In genomic region chr3:174377096-174377495, GRCh38 we compare ENCODE assay signal across 36 cellular contexts.
"Had no signal": no experiment of that assay in that cellular context is flagged by ENCODE, and none has a peak within 500 bp of the region (broad histone marks: within the 10 kb centered on the region; RNA-seq: fewer than 3 reads in every experiment).

No MANE protein-coding gene starts in this region.

- H3K9me3 ChIP-seq: ascending aorta had no signal

- H3K36me3 ChIP-seq: ascending aorta, cardiac muscle cell had no signal

- H3K4me1 Mint-ChIP-seq: activated B cell treated with CpG ODN at 0.5 μM for 24 hours; activated CD4-positive, alpha-beta T cell treated with anti-CD3 and anti-CD28 coated beads, Interleukin-2, amount 10 ng/mL, durations not matched to agents 24 days and 14 days; activated naive CD4-positive, alpha-beta T cell treated with anti-CD3 and anti-CD28 coated beads, Interleukin-2, amount 10 ng/mL, durations not matched to agents 7 days and 5 days; activated naive CD4-positive, alpha-beta T cell treated with anti-CD3 and anti-CD28 coated beads, Interleukin-2, amount 50 U/mL, for 24 hours; activated naive CD8-positive, alpha-beta T cell treated with anti-CD3 and anti-CD28 coated beads, Interleukin-2, amount 10 ng/mL, durations not matched to agents 7 days and 5 days; activated naive CD8-positive, alpha-beta T cell treated with anti-CD3 and anti-CD28 coated beads, Interleukin-2, amount 50 U/mL, for 24 hours; activated T-helper 17 cell treated with anti-CD3 and anti-CD28 coated beads, Interleukin-2, amount 50 U/mL, for 72 hours; brain; central memory CD8-positive, alpha-beta T cell had no signal

- ATAC-seq: activated CD8-positive, alpha-beta T cell treated with anti-CD3 and anti-CD28 coated beads for 36 hours; activated naive CD8-positive, alpha-beta T cell treated with anti-CD3 and anti-CD28 coated beads, Interleukin-2, amount 50 U/mL, for 24 hours; activated T-cell treated with anti-CD3 and anti-CD28 coated beads, Interleukin-2, amount 50 U/mL, for 4 hours; activated T-cell treated with anti-CD3 and anti-CD28 coated beads, Interleukin-2, amount 50 U/mL, for 72 hours; activated T-helper 17 cell treated with anti-CD3 and anti-CD28 coated beads, Interleukin-2, amount 50 U/mL, for 72 hours had no signal

- H3K4me3 Mint-ChIP-seq: activated B cell treated with CpG ODN at 0.5 μM for 24 hours; activated CD4-positive, alpha-beta memory T cell treated with anti-CD3 and anti-CD28 coated beads for 36 hours; activated CD4-positive, alpha-beta T cell treated with anti-CD3 and anti-CD28 coated beads, Interleukin-2, amount 10 ng/mL, durations not matched to agents 24 days and 14 days; activated CD8-positive, alpha-beta T cell treated with anti-CD3 and anti-CD28 coated beads for 36 hours; activated naive CD4-positive, alpha-beta T cell treated with anti-CD3 and anti-CD28 coated beads, Interleukin-2, amount 10 ng/mL, durations not matched to agents 7 days and 5 days; activated naive CD4-positive, alpha-beta T cell treated with anti-CD3 and anti-CD28 coated beads, Interleukin-2, amount 50 U/mL, for 24 hours; activated naive CD8-positive, alpha-beta T cell; activated naive CD8-positive, alpha-beta T cell treated with anti-CD3 and anti-CD28 coated beads, Interleukin-2, amount 10 ng/mL, durations not matched to agents 7 days and 5 days; activated naive CD8-positive, alpha-beta T cell treated with anti-CD3 and anti-CD28 coated beads, Interleukin-2, amount 50 U/mL, for 24 hours; activated T-cell treated with anti-CD3 and anti-CD28 coated beads, Interleukin-2, amount 50 U/mL, for 4 hours; activated T-cell treated with anti-CD3 and anti-CD28 coated beads, Interleukin-2, amount 50 U/mL, for 72 hours; activated T-helper 1 cell treated with anti-CD3 and anti-CD28 coated beads, Interleukin-12 subunit alpha, Interleukin-12 subunit beta, Interleukin-2, Interleukin-4 antibody, amounts not matched to agents 30 ng/mL and 10 ng/mL and 1 ng/mL, durations not matched to agents 14 hours and 24 hours and 36 hours; activated T-helper 17 cell treated with anti-CD3 and anti-CD28 coated beads, Interleukin-2, amount 50 U/mL, for 72 hours; brain; central memory CD8-positive, alpha-beta T cell; T-helper 1 cell treated with Interleukin-12 subunit alpha and Interleukin-12 subunit beta and Interleukin-4 antibody, amounts not matched to agents 30 μg/mL and 1 μg/mL, for 36 hours; T-helper 2 cell treated with Interferon-gamma antibody and Interleukin-4, amounts not matched to agents 5 μg/mL and 100 μg/mL, for 36 hours had no signal

- H3K4me1 ChIP-seq: ascending aorta had no signal

- H3K4me3 ChIP-seq: ascending aorta, cardiac muscle cell had no signal

- H3K27me3 Mint-ChIP-seq: activated B cell treated with CpG ODN at 0.5 μM for 24 hours; activated CD4-positive, alpha-beta memory T cell treated with anti-CD3 and anti-CD28 coated beads for 36 hours; activated CD4-positive, alpha-beta T cell treated with anti-CD3 and anti-CD28 coated beads, Interleukin-2, amount 10 ng/mL, durations not matched to agents 24 days and 14 days; activated CD8-positive, alpha-beta T cell treated with anti-CD3 and anti-CD28 coated beads for 36 hours; activated naive CD4-positive, alpha-beta T cell treated with anti-CD3 and anti-CD28 coated beads, Interleukin-2, amount 10 ng/mL, durations not matched to agents 7 days and 5 days; activated naive CD4-positive, alpha-beta T cell treated with anti-CD3 and anti-CD28 coated beads, Interleukin-2, amount 50 U/mL, for 24 hours; activated naive CD8-positive, alpha-beta T cell; activated naive CD8-positive, alpha-beta T cell treated with anti-CD3 and anti-CD28 coated beads, Interleukin-2, amount 10 ng/mL, durations not matched to agents 7 days and 5 days; activated naive CD8-positive, alpha-beta T cell treated with anti-CD3 and anti-CD28 coated beads, Interleukin-2, amount 50 U/mL, for 24 hours; activated T-helper 17 cell treated with anti-CD3 and anti-CD28 coated beads, Interleukin-2, amount 50 U/mL, for 72 hours; brain; central memory CD8-positive, alpha-beta T cell had no signal

- H3K27ac ChIP-seq: ascending aorta, cardiac muscle cell, VCaP had no signal

- H3K27me3 ChIP-seq: ascending aorta, cardiac muscle cell had no signal

- DNase-seq: activated B cell treated with CpG ODN at 0.5 μM for 24 hours; activated CD4-positive, alpha-beta memory T cell treated with anti-CD3 and anti-CD28 coated beads for 36 hours; activated CD4-positive, alpha-beta T cell treated with anti-CD3 and anti-CD28 coated beads for 4 hours; activated CD4-positive, alpha-beta T cell treated with anti-CD3 and anti-CD28 coated beads, Interleukin-2, amount 10 ng/mL, durations not matched to agents 24 days and 14 days; activated CD4-positive, alpha-beta T cell treated with anti-CD3 and anti-CD28 coated beads, Interleukin-2, amount 50 U/mL, for 1 hour; activated CD4-positive, alpha-beta T cell treated with anti-CD3 and anti-CD28 coated beads, Interleukin-2, amount 50 U/mL, for 4 hours; activated CD4-positive, CD25-positive, alpha-beta regulatory T cell treated with anti-CD3 and anti-CD28 coated beads, Interleukin-2, amount 50 U/mL, for 72 hours; activated CD8-positive, alpha-beta memory T cell treated with anti-CD3 and anti-CD28 coated beads, Interleukin-2, amount 50 U/mL, for 4 hours; activated CD8-positive, alpha-beta T cell treated with anti-CD3 and anti-CD28 coated beads for 36 hours; activated gamma-delta T cell; activated naive CD4-positive, alpha-beta T cell treated with anti-CD3 and anti-CD28 coated beads, Interleukin-2, amount 10 ng/mL, durations not matched to agents 7 days and 5 days; activated naive CD4-positive, alpha-beta T cell treated with Interleukin-2 at 50 U/mL for 16 hours; activated naive CD8-positive, alpha-beta T cell treated with anti-CD3 and anti-CD28 coated beads, Interleukin-2, amount 10 ng/mL, durations not matched to agents 7 days and 5 days; activated naive CD8-positive, alpha-beta T cell treated with anti-CD3 and anti-CD28 coated beads, Interleukin-2, amount 50 U/mL, for 24 hours; activated T-cell treated with anti-CD3 and anti-CD28 coated beads for 4 hours; activated T-cell treated with anti-CD3 and anti-CD28 coated beads, Interleukin-2, amount 50 U/mL, for 1 hour; activated T-cell treated with anti-CD3 and anti-CD28 coated beads, Interleukin-2, amount 50 U/mL, for 4 hours; activated T-cell treated with anti-CD3 and anti-CD28 coated beads, Interleukin-2, amount 50 U/mL, for 72 hours; amygdala; anterior cingulate cortex; caudate nucleus; cerebellar nuclear complex; T-helper 1 cell; T-helper 2 cell; T-helper 9 cell had no signal

- H3K9me3 Mint-ChIP-seq: activated CD4-positive, alpha-beta memory T cell treated with anti-CD3 and anti-CD28 coated beads for 36 hours; activated CD4-positive, alpha-beta T cell treated with anti-CD3 and anti-CD28 coated beads, Interleukin-2, amount 10 ng/mL, durations not matched to agents 24 days and 14 days; activated naive CD4-positive, alpha-beta T cell treated with anti-CD3 and anti-CD28 coated beads, Interleukin-2, amount 10 ng/mL, durations not matched to agents 7 days and 5 days; activated naive CD4-positive, alpha-beta T cell treated with anti-CD3 and anti-CD28 coated beads, Interleukin-2, amount 50 U/mL, for 24 hours; activated naive CD8-positive, alpha-beta T cell treated with anti-CD3 and anti-CD28 coated beads, Interleukin-2, amount 10 ng/mL, durations not matched to agents 7 days and 5 days; activated T-cell treated with anti-CD3 and anti-CD28 coated beads, Interleukin-2, amount 50 U/mL, for 72 hours; activated T-helper 1 cell treated with anti-CD3 and anti-CD28 coated beads, Interleukin-12 subunit alpha, Interleukin-12 subunit beta, Interleukin-2, Interleukin-4 antibody, amounts not matched to agents 30 ng/mL and 10 ng/mL and 1 ng/mL, durations not matched to agents 14 hours and 24 hours and 36 hours; activated T-helper 17 cell treated with anti-CD3 and anti-CD28 coated beads, Interleukin-2, amount 50 U/mL, for 72 hours; T-helper 1 cell treated with Interleukin-12 subunit alpha and Interleukin-12 subunit beta and Interleukin-4 antibody, amounts not matched to agents 30 μg/mL and 1 μg/mL, for 36 hours; T-helper 2 cell treated with Interferon-gamma antibody and Interleukin-4, amounts not matched to agents 5 μg/mL and 100 μg/mL, for 36 hours had no signal

- H3K27ac Mint-ChIP-seq: activated B cell treated with CpG ODN at 0.5 μM for 24 hours; activated CD4-positive, alpha-beta memory T cell treated with anti-CD3 and anti-CD28 coated beads for 36 hours; activated CD4-positive, alpha-beta T cell treated with anti-CD3 and anti-CD28 coated beads, Interleukin-2, amount 10 ng/mL, durations not matched to agents 24 days and 14 days; activated CD8-positive, alpha-beta T cell treated with anti-CD3 and anti-CD28 coated beads for 36 hours; activated naive CD4-positive, alpha-beta T cell treated with anti-CD3 and anti-CD28 coated beads, Interleukin-2, amount 10 ng/mL, durations not matched to agents 7 days and 5 days; activated naive CD4-positive, alpha-beta T cell treated with anti-CD3 and anti-CD28 coated beads, Interleukin-2, amount 50 U/mL, for 24 hours; activated naive CD8-positive, alpha-beta T cell; activated naive CD8-positive, alpha-beta T cell treated with anti-CD3 and anti-CD28 coated beads, Interleukin-2, amount 10 ng/mL, durations not matched to agents 7 days and 5 days; activated naive CD8-positive, alpha-beta T cell treated with anti-CD3 and anti-CD28 coated beads, Interleukin-2, amount 50 U/mL, for 24 hours; activated T-cell treated with anti-CD3 and anti-CD28 coated beads, Interleukin-2, amount 50 U/mL, for 72 hours; activated T-helper 1 cell treated with anti-CD3 and anti-CD28 coated beads, Interleukin-12 subunit alpha, Interleukin-12 subunit beta, Interleukin-2, Interleukin-4 antibody, amounts not matched to agents 30 ng/mL and 10 ng/mL and 1 ng/mL, durations not matched to agents 14 hours and 24 hours and 36 hours; activated T-helper 17 cell treated with anti-CD3 and anti-CD28 coated beads, Interleukin-2, amount 50 U/mL, for 72 hours; brain; T-helper 1 cell treated with Interleukin-12 subunit alpha and Interleukin-12 subunit beta and Interleukin-4 antibody, amounts not matched to agents 30 μg/mL and 1 μg/mL, for 36 hours; T-helper 2 cell treated with Interferon-gamma antibody and Interleukin-4, amounts not matched to agents 5 μg/mL and 100 μg/mL, for 36 hours had no signal

- H3K36me3 Mint-ChIP-seq: activated CD4-positive, alpha-beta memory T cell treated with anti-CD3 and anti-CD28 coated beads for 36 hours; activated naive CD4-positive, alpha-beta T cell treated with anti-CD3 and anti-CD28 coated beads, Interleukin-2, amount 10 ng/mL, durations not matched to agents 7 days and 5 days; activated naive CD4-positive, alpha-beta T cell treated with anti-CD3 and anti-CD28 coated beads, Interleukin-2, amount 50 U/mL, for 24 hours; activated naive CD8-positive, alpha-beta T cell; activated naive CD8-positive, alpha-beta T cell treated with anti-CD3 and anti-CD28 coated beads, Interleukin-2, amount 10 ng/mL, durations not matched to agents 7 days and 5 days; brain had no signal
